In the genomic region with DNA sequence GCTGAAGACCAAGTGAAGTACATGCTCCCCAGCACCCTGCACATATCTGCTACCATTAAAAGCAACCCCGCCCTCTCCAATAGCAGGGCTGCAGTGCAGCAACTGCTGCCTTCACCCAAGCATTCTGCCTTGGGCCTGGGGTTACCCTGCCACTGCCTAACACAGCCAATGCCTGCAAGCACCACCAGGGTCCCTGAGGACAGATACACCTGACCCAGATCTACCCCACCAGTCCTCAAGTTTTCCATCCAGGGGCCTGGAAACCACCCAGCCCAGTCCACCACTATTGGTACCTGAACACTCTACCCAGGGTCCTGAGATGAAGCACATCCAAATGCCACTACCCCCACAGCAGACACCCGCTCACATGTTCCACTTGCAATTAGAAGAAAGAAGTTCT, we compare ENCODE assay signal across 26 cellular contexts.
"Had no signal": no experiment of that assay in that cellular context is flagged by ENCODE, and none has a peak within 500 bp of the region (broad histone marks: within the 10 kb centered on the region; RNA-seq: fewer than 3 reads in every experiment).

No MANE protein-coding gene starts in this region.

- H3K4me1 Mint-ChIP-seq: naive B cell; naive thymus-derived CD8-positive, alpha-beta T cell; nephron; neural progenitor cell; stimulated activated memory B cell treated with anti-CD40 and anti-IgM and Interleukin-4, amounts not matched to agents 10 μg/mL and 1 μg/mL and 100 μg/mL, for 72 hours; stimulated activated naive CD8-positive, alpha-beta T cell treated with anti-CD3 and anti-CD28 coated beads, Interleukin-15, amount 100 ng/mL, for 72 hours had no signal

- H3K9me3 Mint-ChIP-seq: nephron; stimulated activated memory B cell treated with anti-CD40 and anti-IgM and Interleukin-4, amounts not matched to agents 10 μg/mL and 1 μg/mL and 100 μg/mL, for 72 hours had no signal

- H3K27me3 ChIP-seq: neutrophil, pancreas, right lobe of liver, sigmoid colon, thyroid gland, tibial nerve, upper lobe of left lung, uterus had no signal

- DNase-seq: naive B cell; naive thymus-derived CD8-positive, alpha-beta T cell; nucleus accumbens; pancreas; psoas muscle; right lobe of liver; sigmoid colon; small intestine; stimulated activated CD4-positive, alpha-beta T cell treated with anti-CD3 and anti-CD28 coated beads, Interleukin-15, amount 100 ng/mL, for 24 hours; stimulated activated CD4-positive, alpha-beta T cell treated with anti-CD3 and anti-CD28 coated beads, Interleukin-2, amount 100 ng/mL, for 24 hours; stimulated activated CD4-positive, alpha-beta T cell treated with anti-CD3 and anti-CD28 coated beads, Interleukin-2, amount 100 ng/mL, for 48 hours; stimulated activated CD4-positive, alpha-beta T cell treated with anti-CD3 and anti-CD28 coated beads, Interleukin-4, amount 100 ng/mL, for 24 hours; stimulated activated naive CD4-positive, alpha-beta T cell; stimulated activated naive CD8-positive, alpha-beta T cell treated with anti-CD3 and anti-CD28 coated beads, Interleukin-15, amount 100 ng/mL, for 72 hours; stimulated activated naive CD8-positive, alpha-beta T cell treated with anti-CD3 and anti-CD28 coated beads, Interleukin-15, Interleukin-2, amounts not matched to agents 100 U/mL and 50 U/mL, for 24 hours; substantia nigra; thyroid gland; trophoblast cell; upper lobe of left lung; uterus had no signal

- H3K36me3 Mint-ChIP-seq: naive B cell; neural progenitor cell; stimulated activated memory B cell treated with anti-CD40 and anti-IgM and Interleukin-4, amounts not matched to agents 10 μg/mL and 1 μg/mL and 100 μg/mL, for 72 hours had no signal

- H3K4me1 ChIP-seq: neural progenitor cell, pancreas, psoas muscle, right lobe of liver, sigmoid colon, thyroid gland, tibial nerve, upper lobe of left lung, uterus had no signal

- H3K4me3 ChIP-seq: neural progenitor cell, pancreas, psoas muscle, right lobe of liver, sigmoid colon, thoracic aorta, thyroid gland, tibial nerve, upper lobe of left lung, uterus had no signal

- H3K27ac ChIP-seq: neural progenitor cell, neutrophil, pancreas, psoas muscle, right lobe of liver, sigmoid colon, thoracic aorta, thyroid gland, tibial nerve, upper lobe of left lung, uterus had no signal

- H3K36me3 ChIP-seq: neural progenitor cell, neutrophil, pancreas, right lobe of liver, sigmoid colon, thoracic aorta, thyroid gland, tibial nerve, upper lobe of left lung, uterus had no signal

- ATAC-seq: naive thymus-derived CD8-positive, alpha-beta T cell; pancreas; psoas muscle; right lobe of liver; stimulated activated memory B cell treated with anti-CD40 and anti-IgM and Interleukin-4, amounts not matched to agents 10 μg/mL and 1 μg/mL and 100 μg/mL, for 72 hours; stimulated activated naive CD8-positive, alpha-beta T cell treated with anti-CD3 and anti-CD28 coated beads, Interleukin-15, amount 100 ng/mL, for 72 hours; stimulated activated naive CD8-positive, alpha-beta T cell treated with anti-CD3 and anti-CD28 coated beads, Interleukin-15, Interleukin-2, amounts not matched to agents 100 U/mL and 50 U/mL, for 24 hours had no signal

- H3K4me3 Mint-ChIP-seq: naive B cell; naive thymus-derived CD8-positive, alpha-beta T cell; nephron; neural progenitor cell; stimulated activated memory B cell treated with anti-CD40 and anti-IgM and Interleukin-4, amounts not matched to agents 10 μg/mL and 1 μg/mL and 100 μg/mL, for 72 hours; stimulated activated naive CD8-positive, alpha-beta T cell treated with anti-CD3 and anti-CD28 coated beads, Interleukin-15, amount 100 ng/mL, for 72 hours had no signal

- H3K9me3 ChIP-seq: neutrophil, pancreas, psoas muscle, right lobe of liver, sigmoid colon, thoracic aorta, thyroid gland, upper lobe of left lung, uterus had no signal

- H3K27ac Mint-ChIP-seq: naive B cell; naive thymus-derived CD8-positive, alpha-beta T cell; nephron; neural progenitor cell; stimulated activated memory B cell treated with anti-CD40 and anti-IgM and Interleukin-4, amounts not matched to agents 10 μg/mL and 1 μg/mL and 100 μg/mL, for 72 hours had no signal
